ENCODE assay signal across 14 cellular contexts in genomic region chr18:45785015-45785597, GRCh38. TPM values are rescaled to one million over a fixed set of nuclear protein-coding genes. Genes with fewer than 3 reads are reported as not detected.
A peak's percentile ranks its signal among the peaks of the same experiment; 100 is the strongest.
DNase-seq lines count a peak whose midpoint lies in the region; ATAC-seq, FAIRE-seq and TF ChIP-seq lines count a peak whose summit lies in the region.
"Had no signal": no experiment of that assay in that cellular context is flagged by ENCODE, and none has a peak within 500 bp of the region (broad histone marks: within the 10 kb centered on the region; RNA-seq: fewer than 3 reads in every experiment).

No MANE protein-coding gene starts in this region.

- H4K20me1 ChIP-seq in astrocyte (ENCODE audit: insufficient read depth, low read length) = no peaks in the 10 kb centered on the region
- no peaks in the 10 kb centered on the region for H4K20me1 ChIP-seq in PC-3 (ENCODE audit: low read length)

- H3K9me3 ChIP-seq in astrocyte (ENCODE audit: insufficient read depth, low read depth, low read length) (no peaks in the 10 kb centered on the region), PC-3 (ENCODE audit: low read length) (no peaks in the 10 kb centered on the region)
- H3K9me3 ChIP-seq: testis had no signal

- no TSS peak for BruUV-seq in PC-3 (replicated peaks; lab: Mats Ljungman, UMichigan)

- no peaks in the 10 kb centered on the region for H3K36me3 Mint-ChIP-seq in activated CD4-positive, alpha-beta T cell treated with anti-CD3 and anti-CD28 coated beads for 36 hours (ENCODE audit: low read depth)
- H3K36me3 Mint-ChIP-seq in astrocyte (ENCODE audit: low read depth, unreplicated experiment) (no peaks in the 10 kb centered on the region), natural killer cell (no peaks in the 10 kb centered on the region)
- H3K36me3 Mint-ChIP-seq: WTC11 had no signal

- H3K9me2 ChIP-seq in PC-3 (replicated peaks; ENCODE audit: low read length) = no peaks in the 10 kb centered on the region

- H3K79me2 ChIP-seq in astrocyte (ENCODE audit: insufficient read depth, low read length) (no peaks in the 10 kb centered on the region), PC-3 (ENCODE audit: low read length) (no peaks in the 10 kb centered on the region)

- peak overlapping the region; percentile 65 for H2AFZ ChIP-seq in astrocyte (ENCODE audit: low read depth, low read length)
- H2AFZ ChIP-seq in PC-3 (ENCODE audit: low read length) = no peak overlapping the region

- TF ChIP-seq CTCF in astrocyte (IDR thresholded peaks at IDR 0.05; ENCODE audit: insufficient read depth, low read depth, low read length) (no peak), natural killer cell (IDR thresholded peaks at IDR 0.05) (no peak), PC-3 (conservative IDR thresholded peaks at IDR 0.05; ENCODE audit: low read depth, low read length) (no peak)

- H3K27me3 ChIP-seq in astrocyte (ENCODE audit: insufficient read depth, low read length) (no peaks in the 10 kb centered on the region), PC-3 (ENCODE audit: low read length) (no peaks in the 10 kb centered on the region)
- H3K27me3 ChIP-seq: testis had no signal

- H3K36me3 ChIP-seq in astrocyte (ENCODE audit: insufficient read depth, low read length) (no peaks in the 10 kb centered on the region), PC-3 (ENCODE audit: low read depth, low read length) (no peaks in the 10 kb centered on the region)

- H3K4me3 ChIP-seq in astrocyte (ENCODE audit: insufficient read depth, low read depth, low read length) (no peak overlapping the region), PC-3 (ENCODE audit: low read length) (no peak overlapping the region)
- H3K4me3 ChIP-seq: testis had no signal

- H3K9me3 Mint-ChIP-seq in activated CD4-positive, alpha-beta T cell treated with anti-CD3 and anti-CD28 coated beads for 36 hours (ENCODE audit: low read depth) = no peaks in the 10 kb centered on the region
- H3K9me3 Mint-ChIP-seq in astrocyte (ENCODE audit: unreplicated experiment) (no peaks in the 10 kb centered on the region), natural killer cell (no peaks in the 10 kb centered on the region)
- H3K9me3 Mint-ChIP-seq: endodermal cell had no signal

- H3K9ac ChIP-seq in astrocyte (ENCODE audit: low read length) = no peak overlapping the region
- no peak overlapping the region for H3K9ac ChIP-seq in PC-3 (ENCODE audit: low read length)

- H3K27ac ChIP-seq in astrocyte (ENCODE audit: low read depth, low read length) (no peak overlapping the region), PC-3 (ENCODE audit: low read length) (no peak overlapping the region)
- H3K27ac ChIP-seq: testis had no signal

- H3K4me3 Mint-ChIP-seq in activated CD4-positive, alpha-beta T cell treated with anti-CD3 and anti-CD28 coated beads for 36 hours = no peak overlapping the region
- no peak overlapping the region for H3K4me3 Mint-ChIP-seq in astrocyte (ENCODE audit: unreplicated experiment)
- peak overlapping the region; percentile 32 for H3K4me3 Mint-ChIP-seq in natural killer cell
- H3K4me3 Mint-ChIP-seq: endodermal cell, WTC11 had no signal

- peaks cover 14% of the 10 kb centered on the region for H3K4me1 ChIP-seq in astrocyte (ENCODE audit: insufficient read depth, low read length)
- no peaks in the 10 kb centered on the region; the same call in 1 of the 2 replicates for H3K4me1 ChIP-seq in PC-3 (ENCODE audit: insufficient read depth, low read length)
- H3K4me1 ChIP-seq: testis had no signal

- no peaks in the 10 kb centered on the region for H3K4me1 Mint-ChIP-seq in activated CD4-positive, alpha-beta T cell treated with anti-CD3 and anti-CD28 coated beads for 36 hours
- H3K4me1 Mint-ChIP-seq in astrocyte (ENCODE audit: low read depth, unreplicated experiment) = peaks cover 21% of the 10 kb centered on the region
- H3K4me1 Mint-ChIP-seq in natural killer cell = peaks cover 12 to 18% of the 10 kb centered on the region in 2 donors

- no peaks in the 10 kb centered on the region for H3F3A ChIP-seq in PC-3 (ENCODE audit: low read length, unreplicated experiment)

- FAIRE-seq in astrocyte (lab: Jason Lieb, UNC) = no peak

- POLR2A ChIA-PET in activated CD4-positive, alpha-beta T cell treated with anti-CD3 and anti-CD28 coated beads for 36 hours (lab: Charles Lee) = no interaction called here
- POLR2A ChIA-PET in PC-3 (lab: Charles Lee; ENCODE audit: unreplicated experiment) = no interaction called here

- intact Hi-C loops in activated CD4-positive, alpha-beta T cell treated with anti-CD3 and anti-CD28 coated beads for 36 hours (cut with DNase I, micrococcal nuclease) = no loop called here
- intact Hi-C loops in natural killer cell (cut with micrococcal nuclease) (loop anchor here (2.0 kb wide), 1 partner anchor 98 kb away; no protein-coding TSS in a partner anchor), PC-3 (cut with micrococcal nuclease) (no loop called here)

- peak; percentile 33 for ATAC-seq in activated CD4-positive, alpha-beta T cell treated with anti-CD3 and anti-CD28 coated beads for 36 hours
- ATAC-seq in HG02678 (IDR thresholded peaks at IDR 0.05; ENCODE audit: unreplicated experiment) (peak; percentile 50), natural killer cell (peak; percentile 92 to 99 (median 96)), PC-3 (no peak)
- ATAC-seq: WTC11 had no signal

- H3K4me2 ChIP-seq in astrocyte (ENCODE audit: low read length) (peak overlapping the region; percentile 16), PC-3 (ENCODE audit: low read length) (no peak overlapping the region)

- H3K27me3 Mint-ChIP-seq in activated CD4-positive, alpha-beta T cell treated with anti-CD3 and anti-CD28 coated beads for 36 hours = peaks cover 5% of the 10 kb centered on the region
- H3K27me3 Mint-ChIP-seq in astrocyte (ENCODE audit: low read depth, unreplicated experiment) (no peaks in the 10 kb centered on the region), natural killer cell (ENCODE audit: low read depth in 2 of 2) (peaks cover 0 to 3% of the 10 kb centered on the region in 2 donors)

- DNase-seq in activated CD4-positive, alpha-beta T cell treated with anti-CD3 and anti-CD28 coated beads for 36 hours = peak; percentile 17
- DNase-seq in activated CD4-positive, alpha-beta T cell treated with anti-CD3 and anti-CD28 coated beads for 48 hours = no peak
- DNase-seq in astrocyte (ENCODE audit: low read depth) (no peak), natural killer cell (peak; percentile 37), PC-3 (no peak), DMS53 (lab: John Stamatoyannopoulos, UW) (no peak), cerebellum (ENCODE audit: low spot score) (no peak)
- DNase-seq: ACHN; activated effector memory CD4-positive, alpha-beta T cell treated with anti-CD3 and anti-CD28 coated beads, Interleukin-2, amount 50 U/mL, for 16 hours; DMS79; endodermal cell; testis had no signal

- CTCF ChIA-PET in activated CD4-positive, alpha-beta T cell treated with anti-CD3 and anti-CD28 coated beads for 36 hours (lab: Charles Lee) = interaction anchor here (0.7 kb wide), 2 partner anchors 63 to 156 kb away, joined by 4 read pairs; no protein-coding TSS in a partner anchor
- CTCF ChIA-PET in PC-3 (lab: Charles Lee) = no interaction called here

- no peak overlapping the region for H3K27ac Mint-ChIP-seq in activated CD4-positive, alpha-beta T cell treated with anti-CD3 and anti-CD28 coated beads for 36 hours
- no peak overlapping the region for H3K27ac Mint-ChIP-seq in astrocyte (ENCODE audit: unreplicated experiment)
- H3K27ac Mint-ChIP-seq in natural killer cell = peak overlapping the region; percentile 67 to 84
- H3K27ac Mint-ChIP-seq: endodermal cell, WTC11 had no signal

RNA-seq across cellular contexts. Expression of gene SIGLEC15, which starts 40.4 kb away (rescaled TPM):
- not detected for total RNA-seq in activated CD4-positive, alpha-beta T cell treated with anti-CD3 and anti-CD28 coated beads for 36 hours
- total RNA-seq in astrocyte (0.19 and 0.27 TPM in 2 replicates), natural killer cell (not detected), PC-3 (2014; rRNA removed) (2.0 and 4.8 TPM in 2 replicates), cerebellum (0.18 TPM)
- total RNA-seq: endodermal cell, WTC11 had no signal

Comparison
In these comparisons a context has a peak if more than half of its experiments do, and no peak if none do; other contexts are left out.
1. DNase-seq: peak in activated CD4-positive, alpha-beta T cell treated with anti-CD3 and anti-CD28 coated beads for 36 hours (single experiment) and natural killer cell (single experiment); none in activated CD4-positive, alpha-beta T cell treated with anti-CD3 and anti-CD28 coated beads for 48 hours (single experiment), astrocyte (single experiment), PC-3 (single experiment), DMS53 (single experiment) and cerebellum (single experiment).
2. H3K27ac Mint-ChIP-seq: peak in natural killer cell (2 of 2); none in activated CD4-positive, alpha-beta T cell treated with anti-CD3 and anti-CD28 coated beads for 36 hours (single experiment) and astrocyte (single experiment).